Comparison of ENCODE assay signal across 8 cellular contexts in the genomic region with DNA sequence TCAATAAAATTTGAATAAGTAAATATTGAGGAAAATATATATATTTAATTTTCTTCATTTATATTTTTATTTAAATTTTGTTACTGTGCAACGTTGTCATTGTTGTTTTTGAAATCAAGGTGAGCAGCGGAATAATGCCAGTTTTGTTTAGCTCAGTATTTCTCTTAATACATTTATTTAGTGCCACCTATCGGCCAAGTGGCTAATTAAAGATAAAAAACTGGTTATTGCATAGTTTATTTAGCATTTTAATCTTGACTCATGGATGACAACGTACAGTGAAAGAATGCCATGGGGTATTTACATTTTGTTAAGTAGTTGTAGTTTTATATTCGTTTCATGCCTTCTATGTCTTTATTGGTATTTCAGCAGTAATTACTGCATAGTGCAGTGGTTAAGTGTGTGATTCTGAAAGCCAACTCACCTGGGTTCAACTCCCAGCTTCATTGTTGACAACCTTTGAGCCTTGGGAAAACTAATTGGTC.
DNase-seq lines count a peak whose midpoint lies in the region; ATAC-seq and TF ChIP-seq lines count a peak whose summit lies in the region.

No MANE protein-coding gene starts in this region.

- no peak overlapping the region for H3K4me3 ChIP-seq in Peyer's patch
- no peak overlapping the region for H3K4me3 ChIP-seq in epithelial cell of proximal tubule (ENCODE audit: low read depth, low read length)
- H3K4me3 ChIP-seq in retinal pigment epithelial cell (ENCODE audit: low read length) = no peak overlapping the region

- H3K27me3 ChIP-seq in Peyer's patch = no peaks in the 10 kb centered on the region

- no peaks in the 10 kb centered on the region for H3K4me1 ChIP-seq in Peyer's patch

- no peaks in the 10 kb centered on the region for H3K36me3 Mint-ChIP-seq in stimulated activated effector memory CD8-positive, alpha-beta T cell treated with anti-CD3 and anti-CD28 coated beads, Interleukin-12 subunit alpha, Interleukin-12 subunit beta, amount 100 ng/mL, for 72 hours

- TF ChIP-seq CTCF in GM10248 (IDR thresholded peaks at IDR 0.05; ENCODE audit: control extremely low read depth, extremely low read depth, low read depth, missing control alignments) (peak; percentile 62), Peyer's patch (IDR thresholded peaks at IDR 0.05) (peak in 5 of 6 experiments; percentile 50 to 68 (median 57)), epithelial cell of proximal tubule (conservative IDR thresholded peaks at IDR 0.05; ENCODE audit: low read depth, low read length) (peak; percentile 58), retinal pigment epithelial cell (conservative IDR thresholded peaks at IDR 0.05; ENCODE audit: low read depth, low read length) (peak; percentile 47)

- no peak overlapping the region for H3K4me3 Mint-ChIP-seq in stimulated activated effector memory CD8-positive, alpha-beta T cell treated with anti-CD3 and anti-CD28 coated beads, Interleukin-12 subunit alpha, Interleukin-12 subunit beta, amount 100 ng/mL, for 72 hours

- no peak overlapping the region for H3K27ac Mint-ChIP-seq in stimulated activated effector memory CD8-positive, alpha-beta T cell treated with anti-CD3 and anti-CD28 coated beads, Interleukin-12 subunit alpha, Interleukin-12 subunit beta, amount 100 ng/mL, for 72 hours

- CTCF ChIA-PET in GM10248 (lab: Yijun Ruan, JAX) = interaction anchor here (0.7 to 6.3 kb wide), 20 partner anchors 9 to 740 kb away, joined by 3 to 69 read pairs (median 3); no protein-coding TSS in a partner anchor

- H3K36me3 ChIP-seq in Peyer's patch = no peaks in the 10 kb centered on the region

- POLR2A ChIA-PET in GM10248 (lab: Yijun Ruan, JAX) = no interaction called here

- TF ChIP-seq POLR2A in Peyer's patch (IDR thresholded peaks at IDR 0.05) = no peak

- ATAC-seq in HG03469 (IDR thresholded peaks at IDR 0.05; ENCODE audit: unreplicated experiment) (peak; percentile 30), HG02588 (IDR thresholded peaks at IDR 0.05; ENCODE audit: unreplicated experiment) (no peak), HG02571 (IDR thresholded peaks at IDR 0.05; ENCODE audit: unreplicated experiment) (no peak)
- no peak for ATAC-seq in stimulated activated effector memory CD8-positive, alpha-beta T cell treated with anti-CD3 and anti-CD28 coated beads, Interleukin-12 subunit alpha, Interleukin-12 subunit beta, amount 100 ng/mL, for 72 hours

- H3K9me3 ChIP-seq in Peyer's patch = no peaks in the 10 kb centered on the region

- no peaks in the 10 kb centered on the region for H3K4me1 Mint-ChIP-seq in stimulated activated effector memory CD8-positive, alpha-beta T cell treated with anti-CD3 and anti-CD28 coated beads, Interleukin-12 subunit alpha, Interleukin-12 subunit beta, amount 100 ng/mL, for 72 hours

- H3K9me3 Mint-ChIP-seq in stimulated activated effector memory CD8-positive, alpha-beta T cell treated with anti-CD3 and anti-CD28 coated beads, Interleukin-12 subunit alpha, Interleukin-12 subunit beta, amount 100 ng/mL, for 72 hours = no peaks in the 10 kb centered on the region

- DNase-seq in GM10248 (ENCODE audit: extremely low spot score) = no peak
- no peak for DNase-seq in Peyer's patch
- DNase-seq in epithelial cell of proximal tubule (ENCODE audit: low read depth) = no peak
- DNase-seq in retinal pigment epithelial cell (ENCODE audit: low read depth) = no peak
- DNase-seq in stimulated activated effector memory CD8-positive, alpha-beta T cell treated with anti-CD3 and anti-CD28 coated beads, Interleukin-12 subunit alpha, Interleukin-12 subunit beta, amount 100 ng/mL, for 72 hours (ENCODE audit: low spot score in 2 of 2) = no peak

- no peak overlapping the region for H3K27ac ChIP-seq in Peyer's patch
